In the genomic region with DNA sequence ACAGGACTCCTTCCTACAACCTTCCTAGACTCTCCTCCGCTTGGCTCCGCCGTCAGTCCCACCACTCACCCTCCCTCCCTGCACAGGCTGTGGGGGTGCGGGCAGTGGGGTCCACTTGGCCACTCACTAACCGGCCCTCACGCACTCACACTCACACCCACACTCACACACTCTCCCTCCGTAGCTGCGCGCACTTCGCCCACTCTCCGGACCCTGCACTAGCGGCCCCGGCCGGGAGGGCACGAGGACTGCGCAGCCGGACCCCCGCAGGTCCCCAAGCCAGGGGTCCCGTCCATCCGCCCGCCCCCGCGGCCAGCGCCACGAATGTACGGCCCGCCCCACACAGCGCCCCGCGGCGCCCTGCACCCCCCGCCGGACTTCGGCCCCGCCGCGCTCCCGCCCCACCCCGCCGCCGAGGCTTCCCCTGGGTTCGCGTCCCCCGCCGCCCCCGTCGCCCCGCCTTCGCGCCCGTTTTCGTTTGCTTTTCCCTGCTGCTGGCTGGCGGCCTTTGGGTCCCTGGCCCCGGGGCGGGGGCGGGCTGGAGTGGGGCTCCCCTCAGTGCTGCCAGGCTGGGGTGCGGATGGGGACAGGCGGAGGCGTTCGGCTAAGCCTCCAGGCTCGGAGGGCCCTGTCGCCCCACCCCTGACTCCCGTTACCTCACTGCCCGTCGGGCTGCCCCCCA, we compare ENCODE assay signal across 8 cellular contexts. TPM values are rescaled to one million over a fixed set of nuclear protein-coding genes. Genes with fewer than 3 reads are reported as not detected.
DNase-seq lines count a peak whose midpoint lies in the region; FAIRE-seq and TF ChIP-seq lines count a peak whose summit lies in the region.

No MANE protein-coding gene starts in this region.

- peaks cover 0 to 62% (median 4%) of the 10 kb centered on the region in 4 donors for H3K27me3 ChIP-seq in esophagus squamous epithelium

- no peaks in the 10 kb centered on the region for H3K9me3 ChIP-seq in esophagus squamous epithelium

- FAIRE-seq in GM12892 (lab: Jason Lieb, UNC) = no peak

- intact Hi-C loops in esophagus squamous epithelium (cut with DNase I) = no loop called here

- TF ChIP-seq POLR2A in GM12892 (IDR thresholded peaks at IDR 0.05; ENCODE audit: low read depth, low read length) (no peak), esophagus squamous epithelium (IDR thresholded peaks at IDR 0.05) (no peak)

- 67% methylated on average over 3 of the region's 65 CpGs; no CpG with 5 or more reads in 1 of the 2 donors for WGBS in esophagus squamous epithelium, 2 donors

- no peak for TF ChIP-seq CTCF in esophagus squamous epithelium (IDR thresholded peaks at IDR 0.05)

- H3K27ac ChIP-seq in esophagus squamous epithelium = peak overlapping the region in 3 of 4 donors; percentile 2 to 50 (median 10)

- DNase-seq in GM12892 (ENCODE audit: insufficient read length) = peak; percentile 55
- peak; percentile 28 to 36 for DNase-seq in activated CD4-positive, alpha-beta T cell treated with anti-CD3 and anti-CD28 coated beads, Interleukin-2, amount 50 U/mL, for 4 hours
- DNase-seq in esophagus squamous epithelium (lab: John Stamatoyannopoulos, UW) = no peak
- DNase-seq in skeletal muscle cell (ENCODE audit: low read depth) = no peak
- DNase-seq in AG08396 (ENCODE audit: low spot score) = no peak
- DNase-seq in RKO (ENCODE audit: low spot score) = no peak
- no peak for DNase-seq in kidney tubule cell (ENCODE audit: low spot score)
- no peak for DNase-seq in NCI-H1436 (lab: John Stamatoyannopoulos, UW)

- no peaks in the 10 kb centered on the region for H3K36me3 ChIP-seq in esophagus squamous epithelium

- H3K4me3 ChIP-seq in esophagus squamous epithelium (peak overlapping the region; percentile 31 to 69 (median 50)), skeletal muscle cell (ENCODE audit: low read depth, low read length) (peak overlapping the region; percentile 36)

- H3K4me1 ChIP-seq in esophagus squamous epithelium = peaks cover 6 to 32% (median 13%) of the 10 kb centered on the region in 3 donors

RNA-seq across cellular contexts. Expression of a gene that starts 23.0 kb away (rescaled TPM):
- polyA plus RNA-seq in GM12892 (2012; ENCODE audit: missing spikeins) = not detected
- not detected for total RNA-seq in esophagus squamous epithelium

RNA-seq across cellular contexts. Expression of a gene that starts 31.8 kb away (rescaled TPM):
- polyA plus RNA-seq in GM12892 (2012; ENCODE audit: missing spikeins) = not detected
- total RNA-seq in esophagus squamous epithelium = under 1 TPM in 1 of 4 donors, not detected in 3; 0.13 TPM

RNA-seq across cellular contexts. Expression of a gene that starts 33.6 kb away (rescaled TPM):
- 12.8 TPM for polyA plus RNA-seq in GM12892 (2012; ENCODE audit: missing spikeins)
- under 1 TPM in 3 of 4 donors, not detected in 1; 0.38 to 0.72 (median 0.41) TPM for total RNA-seq in esophagus squamous epithelium

RNA-seq across cellular contexts. Expression of a gene that starts 45.8 kb away (rescaled TPM):
- polyA plus RNA-seq in GM12892 (2012; ENCODE audit: missing spikeins) = 56.6 TPM
- total RNA-seq in esophagus squamous epithelium = 100 to 1,000 TPM in 1 of 4 donors, 10 to 100 TPM in 3; 57.7 to 101 (median 81.5) TPM

Comparison
In these comparisons a context has a peak if more than half of its experiments do, and no peak if none do; other contexts are left out.
1. DNase-seq: peak in GM12892 (single experiment) and activated CD4-positive, alpha-beta T cell treated with anti-CD3 and anti-CD28 coated beads, Interleukin-2, amount 50 U/mL, for 4 hours (2 of 2); none in esophagus squamous epithelium (single experiment), skeletal muscle cell (single experiment), AG08396 (single experiment), RKO (single experiment), kidney tubule cell (single experiment) and NCI-H1436 (single experiment).